ENCODE assay signal across 19 cellular contexts in genomic region chr4:142532054-142532453, GRCh38.
DNase-seq lines count a peak whose midpoint lies in the region; ATAC-seq, FAIRE-seq and TF ChIP-seq lines count a peak whose summit lies in the region.
"Had no signal": no experiment of that assay in that cellular context is flagged by ENCODE, and none has a peak within 500 bp of the region (broad histone marks: within the 10 kb centered on the region; RNA-seq: fewer than 3 reads in every experiment).

No MANE protein-coding gene starts in this region.

- H3K79me2 ChIP-seq in GM23338 (replicated peaks; ENCODE audit: insufficient read depth) = no peaks in the 10 kb centered on the region
- no peaks in the 10 kb centered on the region for H3K79me2 ChIP-seq in H9 (ENCODE audit: insufficient read depth, low read length)

- no peaks in the 10 kb centered on the region for H3F3A ChIP-seq in GM23338 (replicated peaks; ENCODE audit: low read depth)

- no peak overlapping the region for H2BK12ac ChIP-seq in H9 (ENCODE audit: insufficient read length, low read depth, low read length)

- no peaks in the 10 kb centered on the region for H3K23me2 ChIP-seq in H9 (ENCODE audit: insufficient read length, low read depth, low read length, poor library complexity, severe bottlenecking)

- H3K4me3 ChIP-seq in GM23338 (no peak overlapping the region), Caco-2 (ENCODE audit: low read depth, low read length) (no peak overlapping the region), kidney (ENCODE audit: low read length in 2 of 2) (no peak overlapping the region)

- TF ChIP-seq CTCF in GM23338 (conservative IDR thresholded peaks at IDR 0.05; ENCODE audit: low read depth in 2 of 2) (no peak), H9 (conservative IDR thresholded peaks at IDR 0.05) (no peak), WTC11 (IDR thresholded peaks at IDR 0.05) (no peak), nephron progenitor cell (IDR thresholded peaks at IDR 0.05) (no peak), Caco-2 (IDR thresholded peaks at IDR 0.05; ENCODE audit: insufficient read depth in 1 of 2, low read depth in 1 of 2, low read length in 1 of 2, severe bottlenecking in 1 of 2, unreplicated experiment in 1 of 2) (no peak), kidney (IDR thresholded peaks at IDR 0.05; ENCODE audit: borderline replicate concordance, extremely low read depth, insufficient read depth) (no peak)

- H3K9me2 ChIP-seq in GM23338 (ENCODE audit: insufficient read depth) = no peaks in the 10 kb centered on the region

- H3K36me3 ChIP-seq in GM23338 (ENCODE audit: insufficient read depth) (no peaks in the 10 kb centered on the region), Caco-2 (ENCODE audit: control insufficient read depth, insufficient read depth, low read length) (no peaks in the 10 kb centered on the region), kidney (ENCODE audit: control insufficient read depth in 1 of 2, insufficient read depth in 2 of 2, low read length in 2 of 2) (no peaks in the 10 kb centered on the region)
- H3K36me3 ChIP-seq: BE2C had no signal

- no peak overlapping the region for H3K14ac ChIP-seq in H9 (ENCODE audit: insufficient read depth, low read length)

- H3K9me3 Mint-ChIP-seq in GM23338 = no peaks in the 10 kb centered on the region
- no peaks in the 10 kb centered on the region for H3K9me3 Mint-ChIP-seq in H9
- peaks cover 7% of the 10 kb centered on the region for H3K9me3 Mint-ChIP-seq in WTC11
- peaks cover 3% of the 10 kb centered on the region for H3K9me3 Mint-ChIP-seq in nephron progenitor cell
- no peaks in the 10 kb centered on the region for H3K9me3 Mint-ChIP-seq in Caco-2 (ENCODE audit: unreplicated experiment)
- H3K9me3 Mint-ChIP-seq: CD8-positive, alpha-beta memory T cell; IgD-negative memory B cell had no signal

- no peak overlapping the region for H4K8ac ChIP-seq in H9 (replicated peaks; ENCODE audit: insufficient read length, low read depth, low read length)

- H3K27me3 ChIP-seq in GM23338 (ENCODE audit: insufficient read depth) = no peaks in the 10 kb centered on the region
- no peaks in the 10 kb centered on the region for H3K27me3 ChIP-seq in H9 (ENCODE audit: insufficient read depth, low read length)
- no peaks in the 10 kb centered on the region for H3K27me3 ChIP-seq in Caco-2 (replicated peaks; ENCODE audit: control insufficient read depth, insufficient read depth, low read length)
- H3K27me3 ChIP-seq: BE2C had no signal

- no CpG with 5 or more reads among the region's 5 CpGs for WGBS in H9 (ENCODE audit: extremely low coverage, insufficient read length, low lambda C conversion rate)

- H3K27ac ChIP-seq in GM23338 (ENCODE audit: low read depth) (no peak overlapping the region), H9 (ENCODE audit: insufficient read length, low read depth, low read length) (no peak overlapping the region), kidney (ENCODE audit: low read depth in 2 of 2, low read length in 2 of 2) (no peak overlapping the region)

- peaks cover 11% of the 10 kb centered on the region for H3K4me1 Mint-ChIP-seq in GM23338
- H3K4me1 Mint-ChIP-seq in H9 = peaks cover 7 to 10% of the 10 kb centered on the region in 2 experiments
- peaks cover 13% of the 10 kb centered on the region for H3K4me1 Mint-ChIP-seq in WTC11
- peaks cover 17% of the 10 kb centered on the region for H3K4me1 Mint-ChIP-seq in nephron progenitor cell
- H3K4me1 Mint-ChIP-seq in Caco-2 (ENCODE audit: low read depth, unreplicated experiment) = peaks cover 8% of the 10 kb centered on the region
- H3K4me1 Mint-ChIP-seq: CD8-positive, alpha-beta memory T cell; IgD-negative memory B cell had no signal

- no peak overlapping the region for H2AK5ac ChIP-seq in H9 (ENCODE audit: insufficient read length, low read length)

- no peak overlapping the region for H4K5ac ChIP-seq in H9 (ENCODE audit: insufficient read length, low read depth, low read length)

- no peak overlapping the region for H2BK120ac ChIP-seq in H9 (ENCODE audit: low read depth, low read length, poor library complexity, severe bottlenecking)

- no peaks in the 10 kb centered on the region for H3K36me3 Mint-ChIP-seq in GM23338 (ENCODE audit: low read depth)
- H3K36me3 Mint-ChIP-seq in H9 (ENCODE audit: insufficient read depth in 1 of 3, low read depth in 3 of 3) = no peaks in the 10 kb centered on the region
- H3K36me3 Mint-ChIP-seq in WTC11 = no peaks in the 10 kb centered on the region
- no peaks in the 10 kb centered on the region for H3K36me3 Mint-ChIP-seq in nephron progenitor cell (ENCODE audit: low read depth)
- H3K36me3 Mint-ChIP-seq in Caco-2 (ENCODE audit: insufficient read depth, unreplicated experiment) = peaks cover 6% of the 10 kb centered on the region
- H3K36me3 Mint-ChIP-seq: CD8-positive, alpha-beta memory T cell; IgD-negative memory B cell had no signal

- intact Hi-C loops in Caco-2 (cut with micrococcal nuclease; ENCODE audit: unreplicated experiment) (no loop called here), kidney (cut with DNase I) (no loop called here)

- no peak overlapping the region for H3K4me2 ChIP-seq in GM23338
- no peak overlapping the region for H3K4me2 ChIP-seq in H9 (ENCODE audit: insufficient read depth, insufficient read length, low read length)

- H3K4ac ChIP-seq in H9 (ENCODE audit: low read depth, low read length) = no peak overlapping the region

- DNase-seq in GM23338 (ENCODE audit: low spot score) (peak; percentile 21), H9 (no peak), WTC11 (ENCODE audit: low spot score) (no peak), nephron progenitor cell (no peak), Caco-2 (no peak), kidney (no peak), NCI-H128 (lab: John Stamatoyannopoulos, UW; ENCODE audit: unreplicated experiment) (no peak)
- DNase-seq: ACHN; BE2C; C1 segment of cervical spinal cord; CD4-positive, CD25-positive, alpha-beta regulatory T cell; CD8-positive, alpha-beta memory T cell; COR-L47 had no signal

- H3K9me3 ChIP-seq in H9 (ENCODE audit: control insufficient read depth, low read depth, low read length) (no peaks in the 10 kb centered on the region), Caco-2 (no peaks in the 10 kb centered on the region), kidney (ENCODE audit: control insufficient read depth in 1 of 2, low read length in 2 of 2) (no peaks in the 10 kb centered on the region)
- H3K9me3 ChIP-seq: BE2C had no signal

- H3K79me1 ChIP-seq in H9 (ENCODE audit: insufficient read depth, low read depth, low read length, poor library complexity, severe bottlenecking) = no peaks in the 10 kb centered on the region

- no peak overlapping the region for H4K91ac ChIP-seq in H9 (ENCODE audit: insufficient read length, low read depth, low read length)

- no TSS peak for BruUV-seq in Caco-2 (replicated peaks; lab: Mats Ljungman, UMichigan)

- H2AFZ ChIP-seq in GM23338 (peak overlapping the region; percentile 24; the same call in 1 of the 2 replicates), H9 (ENCODE audit: low read length) (peak overlapping the region; percentile 56)

- H3K27me3 Mint-ChIP-seq in GM23338 (ENCODE audit: insufficient read depth, low read depth, poor library complexity) (peaks cover 2% of the 10 kb centered on the region), H9 (ENCODE audit: low read depth) (no peaks in the 10 kb centered on the region), WTC11 (ENCODE audit: low read depth) (peaks cover 3% of the 10 kb centered on the region; the same call in 1 of the 2 replicates), nephron progenitor cell (ENCODE audit: low read depth, poor library complexity) (no peaks in the 10 kb centered on the region), Caco-2 (ENCODE audit: insufficient read depth, unreplicated experiment) (no peaks in the 10 kb centered on the region)
- H3K27me3 Mint-ChIP-seq: CD4-positive, CD25-positive, alpha-beta regulatory T cell; IgD-negative memory B cell had no signal

- CTCF ChIA-PET in WTC11 (lab: Charles Lee) = no interaction called here
- CTCF ChIA-PET in Caco-2 (lab: Charles Lee) = no interaction called here

- H3K23ac ChIP-seq in H9 (ENCODE audit: insufficient read length, low read depth, low read length) = no peak overlapping the region

- H3K4me1 ChIP-seq in GM23338 (ENCODE audit: insufficient read depth) = peaks cover 10% of the 10 kb centered on the region; the same call in 1 of the 2 replicates
- 0 out of 2 replicates have a peak, but pooled peaks cover 5% of the 10 kb centered on the region for H3K4me1 ChIP-seq in H9 (ENCODE audit: insufficient read depth, low read length)
- no peaks in the 10 kb centered on the region for H3K4me1 ChIP-seq in Caco-2
- H3K4me1 ChIP-seq in kidney (ENCODE audit: control insufficient read depth in 1 of 2, insufficient read depth in 1 of 2, low read depth in 1 of 2, low read length in 2 of 2) = no peaks in the 10 kb centered on the region

- no peak overlapping the region for H2BK20ac ChIP-seq in H9 (ENCODE audit: low read depth, low read length, poor library complexity, severe bottlenecking)

- no peak overlapping the region for H2BK15ac ChIP-seq in H9 (ENCODE audit: low read depth, low read length)

- POLR2A ChIA-PET in WTC11 (lab: Charles Lee) = no interaction called here
- POLR2A ChIA-PET in Caco-2 (lab: Charles Lee) = no interaction called here

- no peak for FAIRE-seq in kidney (lab: Jason Lieb, UNC)
- FAIRE-seq: D721Med, GM12891, GM19239, H54, HepG2 had no signal

- H3K9ac ChIP-seq in H9 (ENCODE audit: extremely low read depth, insufficient read length, low read length) = no peak overlapping the region
- H3K9ac ChIP-seq in kidney (ENCODE audit: low read length in 2 of 2) = no peak overlapping the region

- no peak overlapping the region for H3K4me3 Mint-ChIP-seq in GM23338
- no peak overlapping the region for H3K4me3 Mint-ChIP-seq in H9
- no peak overlapping the region for H3K4me3 Mint-ChIP-seq in WTC11
- no peak overlapping the region for H3K4me3 Mint-ChIP-seq in nephron progenitor cell
- no peak overlapping the region for H3K4me3 Mint-ChIP-seq in Caco-2 (ENCODE audit: unreplicated experiment)
- H3K4me3 Mint-ChIP-seq: CD4-positive, CD25-positive, alpha-beta regulatory T cell; CD8-positive, alpha-beta memory T cell; IgD-negative memory B cell had no signal

- peak; percentile 49 for ATAC-seq in GM23338
- ATAC-seq in WTC11 = peak; percentile 74
- ATAC-seq: HepG2 had no signal

- H3K56ac ChIP-seq in H9 (ENCODE audit: insufficient read length, low read depth, low read length) = no peak overlapping the region

- H3K18ac ChIP-seq in H9 (ENCODE audit: insufficient read length, low read depth, low read length) = no peak overlapping the region

- H4K20me1 ChIP-seq in GM23338 (replicated peaks; ENCODE audit: insufficient read depth) (no peaks in the 10 kb centered on the region), H9 (ENCODE audit: control insufficient read depth, insufficient read depth, insufficient read length) (no peaks in the 10 kb centered on the region)

- H3K27ac Mint-ChIP-seq in GM23338 = no peak overlapping the region
- peak overlapping the region in 1 of 3 experiments; percentile 5; a peak in 2 of 7 replicates for H3K27ac Mint-ChIP-seq in H9
- peak overlapping the region; percentile 38; the same call in 1 of the 2 replicates for H3K27ac Mint-ChIP-seq in WTC11
- peak overlapping the region; percentile 6 for H3K27ac Mint-ChIP-seq in nephron progenitor cell
- H3K27ac Mint-ChIP-seq in Caco-2 (ENCODE audit: unreplicated experiment) = no peak overlapping the region
- H3K27ac Mint-ChIP-seq: CD8-positive, alpha-beta memory T cell; IgD-negative memory B cell had no signal

- H2BK5ac ChIP-seq in H9 (ENCODE audit: insufficient read length, low read length) = no peak overlapping the region

- no peak overlapping the region for H3T11ph ChIP-seq in H9 (ENCODE audit: low read length)

Comparison
In these comparisons a context has a peak if more than half of its experiments do, and no peak if none do; other contexts are left out.
1. H3K27ac Mint-ChIP-seq: peak in WTC11 (single experiment) and nephron progenitor cell (single experiment); none in GM23338 (single experiment) and Caco-2 (single experiment).